1 cellular context compared by ENCODE assay signal in the genomic region with DNA sequence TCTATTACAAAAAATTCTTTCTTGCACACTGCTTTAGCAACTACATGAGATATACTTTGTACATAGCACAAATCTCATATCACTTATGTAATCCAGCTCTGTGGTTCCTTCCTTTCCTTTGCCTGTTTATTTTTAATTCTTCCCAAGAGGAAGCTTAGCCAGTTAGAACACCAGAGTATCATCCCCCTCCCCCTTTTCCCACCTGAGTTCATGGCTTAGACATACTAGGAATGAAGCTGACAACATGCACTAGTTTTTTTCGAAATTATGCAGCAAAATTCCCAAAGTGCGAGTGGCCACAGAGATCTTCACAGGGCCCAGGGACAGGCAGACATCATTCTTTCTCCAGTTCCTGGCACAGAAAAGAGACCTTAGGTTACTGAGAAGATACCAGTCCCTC.
A peak's percentile ranks its signal among the peaks of the same experiment; 100 is the strongest.
TF ChIP-seq lines count a peak whose summit lies in the region.

No MANE protein-coding gene starts in this region.

TF ChIP-seq in SK-N-SH, 30 proteins besides CTCF, POLR2A, EP300 and RAD21 (continued from another document):
- TF ChIP-seq NFIC (IDR thresholded peaks at IDR 0.05; ENCODE audit: borderline replicate concordance) (peak; percentile 38; the same call in 1 of the 2 replicates), FOSL2 (IDR thresholded peaks at IDR 0.05; ENCODE audit: borderline replicate concordance, low read depth) (peak; percentile 23; the same call in 1 of the 2 replicates), SIN3A (IDR thresholded peaks at IDR 0.05; ENCODE audit: borderline replicate concordance, low read depth, low read length) (no peak)
